In genomic region chr1:43969416-43969745, GRCh38 we compare ENCODE assay signal across 6 cellular contexts. TPM values are rescaled to one million over a fixed set of nuclear protein-coding genes. Genes with fewer than 3 reads are reported as not detected.
DNase-seq lines count a peak whose midpoint lies in the region; ATAC-seq, FAIRE-seq and TF ChIP-seq lines count a peak whose summit lies in the region.

No MANE protein-coding gene starts in this region.

- no peak for TF ChIP-seq POLR2A in upper lobe of left lung (IDR thresholded peaks at IDR 0.05)

- peaks cover 10% of the 10 kb centered on the region for H3K79me2 ChIP-seq in hepatocyte

- no peaks in the 10 kb centered on the region for H4K20me1 ChIP-seq in hepatocyte (ENCODE audit: insufficient read depth, poor library complexity, severe bottlenecking)

- H3K9me3 ChIP-seq in left ventricle myocardium inferior (replicated peaks) (no peaks in the 10 kb centered on the region), right cardiac atrium (ENCODE audit: control insufficient read depth, low read length) (no peaks in the 10 kb centered on the region), hepatocyte (ENCODE audit: low read depth) (no peaks in the 10 kb centered on the region), upper lobe of left lung (no peaks in the 10 kb centered on the region), small intestine (ENCODE audit: control insufficient read depth, low read depth) (no peaks in the 10 kb centered on the region)

- ATAC-seq in right cardiac atrium = no peak
- no peak for ATAC-seq in upper lobe of left lung (ENCODE audit: low FRiP score in 2 of 2)

- intact Hi-C loops in left ventricle myocardium inferior (cut with micrococcal nuclease) (no loop called here), right cardiac atrium (cut with DNase I) (no loop called here)

- no peak for TF ChIP-seq EP300 in upper lobe of left lung (IDR thresholded peaks at IDR 0.05)

- peaks cover 53% of the 10 kb centered on the region for H3K36me3 ChIP-seq in left ventricle myocardium inferior
- no peaks in the 10 kb centered on the region for H3K36me3 ChIP-seq in hepatocyte (replicated peaks; ENCODE audit: insufficient read depth, low read depth)
- peaks cover 0 to 30% (median 15%) of the 10 kb centered on the region in 4 donors for H3K36me3 ChIP-seq in upper lobe of left lung
- no peaks in the 10 kb centered on the region for H3K36me3 ChIP-seq in small intestine (ENCODE audit: control insufficient read depth in 2 of 2, insufficient read depth in 2 of 2, low read length in 2 of 2)

- H3K4me1 ChIP-seq in left ventricle myocardium inferior (peaks cover 27% of the 10 kb centered on the region), right cardiac atrium (ENCODE audit: control insufficient read depth, insufficient read depth, low read length) (peaks cover 5% of the 10 kb centered on the region), hepatocyte (ENCODE audit: insufficient read depth) (peaks cover 6% of the 10 kb centered on the region), upper lobe of left lung (peaks cover 14 to 29% (median 16%) of the 10 kb centered on the region in 4 donors), small intestine (ENCODE audit: control insufficient read depth in 2 of 2, insufficient read depth in 1 of 2, low read depth in 1 of 2, low read length in 1 of 2) (peaks cover 6 to 9% of the 10 kb centered on the region in 2 donors)

- H3K27me3 ChIP-seq in left ventricle myocardium inferior (ENCODE audit: low read depth) (no peaks in the 10 kb centered on the region), right cardiac atrium (ENCODE audit: control insufficient read depth, insufficient read depth) (no peaks in the 10 kb centered on the region), hepatocyte (no peaks in the 10 kb centered on the region), upper lobe of left lung (no peaks in the 10 kb centered on the region), small intestine (ENCODE audit: control insufficient read depth in 2 of 2, insufficient read depth in 2 of 2, low read length in 2 of 2) (no peaks in the 10 kb centered on the region)

- DNase-seq in left ventricle myocardium inferior (no peak), right cardiac atrium (no peak), hepatocyte (ENCODE audit: low spot score) (no peak), upper lobe of left lung (no peak), hepatic stellate cell (ENCODE audit: low spot score) (no peak), small intestine (no peak)

- peak overlapping the region; percentile 73 for H3K4me2 ChIP-seq in hepatocyte

- H2AFZ ChIP-seq in hepatocyte = no peak overlapping the region

- FAIRE-seq in small intestine (lab: Jason Lieb, UNC) = no peak

- no peaks in the 10 kb centered on the region for H3K9me2 ChIP-seq in hepatocyte (replicated peaks; ENCODE audit: insufficient read depth)

- H3K4me3 ChIP-seq in left ventricle myocardium inferior (peak overlapping the region; percentile 88), right cardiac atrium (ENCODE audit: low read length) (no peak overlapping the region), hepatocyte (no peak overlapping the region), upper lobe of left lung (peak overlapping the region in 3 of 4 donors; percentile 71 to 93 (median 88)), small intestine (ENCODE audit: low read depth in 1 of 2, low read length in 2 of 2) (no peak overlapping the region)

- TF ChIP-seq CTCF in left ventricle myocardium inferior (IDR thresholded peaks at IDR 0.05; ENCODE audit: borderline replicate concordance) (no peak), hepatocyte (IDR thresholded peaks at IDR 0.05; ENCODE audit: poor library complexity) (no peak), upper lobe of left lung (IDR thresholded peaks at IDR 0.05) (no peak)

- 49% methylated on average over 7 of the region's 7 CpGs for WGBS in right cardiac atrium
- WGBS in hepatocyte (ENCODE audit: low lambda C conversion rate, missing lambda C conversion rate) = 63% methylated on average over 7 of the region's 7 CpGs
- 56 to 62% methylated on average over 7 of the region's 7 CpGs for WGBS in upper lobe of left lung, 2 donors
- 58 to 67% (median 60%) methylated on average over 7 of the region's 7 CpGs for WGBS in small intestine, 3 donors

- peak overlapping the region; percentile 0 for H3K27ac ChIP-seq in left ventricle myocardium inferior (replicated peaks)
- no peak overlapping the region for H3K27ac ChIP-seq in right cardiac atrium (ENCODE audit: low read length)
- no peak overlapping the region for H3K27ac ChIP-seq in hepatocyte
- no peak overlapping the region for H3K27ac ChIP-seq in upper lobe of left lung
- no peak overlapping the region for H3K27ac ChIP-seq in small intestine (ENCODE audit: low read depth in 1 of 2, low read length in 1 of 2)

RNA-seq across cellular contexts. Expression of gene DPH2, which starts 0.4 kb away (rescaled TPM):
- total RNA-seq in left ventricle myocardium inferior (18.2 TPM), right cardiac atrium (10 to 100 TPM; 14.2 to 19.0 (median 15.4) TPM), hepatocyte (18.6 and 31.5 TPM in 2 replicates), upper lobe of left lung (10 to 100 TPM; 12.9 to 30.4 (median 16.6) TPM)
- polyA plus RNA-seq in right cardiac atrium (10.7 TPM), hepatocyte (20.2 and 21.5 TPM in 2 replicates), small intestine (10 to 100 TPM in 2 of 3 donors, 1 to 10 TPM in 1; 5.8 to 25.2 (median 11.3) TPM)

RNA-seq across cellular contexts. Expression of gene ATP6V0B, which starts 5.4 kb away (rescaled TPM):
- total RNA-seq in left ventricle myocardium inferior (80.6 TPM), right cardiac atrium (100 to 1,000 TPM in 2 of 4 donors, 10 to 100 TPM in 2; 76.9 to 118 (median 99.2) TPM), hepatocyte (195 and 216 TPM in 2 replicates), upper lobe of left lung (100 to 1,000 TPM in 5 of 6 donors, 10 to 100 TPM in 1; 98.0 to 225 (median 161) TPM)
- polyA plus RNA-seq in right cardiac atrium (111 TPM), hepatocyte (338 and 366 TPM in 2 replicates), small intestine (100 to 1,000 TPM; 104 to 245 (median 201) TPM)

RNA-seq across cellular contexts. Expression of gene B4GALT2, which starts 9.6 kb away (rescaled TPM):
- total RNA-seq in left ventricle myocardium inferior (40.3 TPM), right cardiac atrium (10 to 100 TPM; 30.5 to 39.1 (median 34.5) TPM), hepatocyte (45.7 and 48.2 TPM in 2 replicates), upper lobe of left lung (10 to 100 TPM; 11.5 to 33.0 (median 18.1) TPM)
- polyA plus RNA-seq in right cardiac atrium (29.3 TPM), hepatocyte (68.8 and 73.8 TPM in 2 replicates), small intestine (10 to 100 TPM in 2 of 3 donors, 1 to 10 TPM in 1; 8.9 to 31.8 (median 20.0) TPM)

RNA-seq across cellular contexts. Expression of gene CCDC24, which starts 22.0 kb away (rescaled TPM):
- total RNA-seq in left ventricle myocardium inferior = 1.4 TPM
- total RNA-seq in right cardiac atrium = 1 to 10 TPM; 1.2 to 2.5 (median 1.9) TPM
- 2.8 TPM for polyA plus RNA-seq in right cardiac atrium
- total RNA-seq in hepatocyte = 11.0 and 13.2 TPM in 2 replicates
- polyA plus RNA-seq in hepatocyte = 23.7 and 27.7 TPM in 2 replicates
- 10 to 100 TPM in 3 of 6 donors, 1 to 10 TPM in 3; 7.3 to 14.5 (median 10.0) TPM for total RNA-seq in upper lobe of left lung
- polyA plus RNA-seq in small intestine = 10 to 100 TPM in 2 of 3 donors, 1 to 10 TPM in 1; 5.8 to 35.1 (median 20.4) TPM

RNA-seq across cellular contexts. Expression of gene IPO13, which starts 22.6 kb away (rescaled TPM):
- total RNA-seq in left ventricle myocardium inferior (57.4 TPM), right cardiac atrium (10 to 100 TPM; 25.5 to 31.2 (median 29.2) TPM), hepatocyte (20.6 and 21.7 TPM in 2 replicates), upper lobe of left lung (10 to 100 TPM; 16.9 to 46.1 (median 24.1) TPM)
- polyA plus RNA-seq in right cardiac atrium (18.6 TPM), hepatocyte (25.4 and 30.7 TPM in 2 replicates), small intestine (10 to 100 TPM; 14.2 to 24.8 (median 19.2) TPM)

Comparison
In these comparisons a context has a peak if more than half of its experiments do, and no peak if none do; other contexts are left out.
1. H3K4me3 ChIP-seq: peak in left ventricle myocardium inferior (single experiment) and upper lobe of left lung (3 of 4); none in right cardiac atrium (single experiment), hepatocyte (single experiment) and small intestine (0 of 2).